In the genomic region with DNA sequence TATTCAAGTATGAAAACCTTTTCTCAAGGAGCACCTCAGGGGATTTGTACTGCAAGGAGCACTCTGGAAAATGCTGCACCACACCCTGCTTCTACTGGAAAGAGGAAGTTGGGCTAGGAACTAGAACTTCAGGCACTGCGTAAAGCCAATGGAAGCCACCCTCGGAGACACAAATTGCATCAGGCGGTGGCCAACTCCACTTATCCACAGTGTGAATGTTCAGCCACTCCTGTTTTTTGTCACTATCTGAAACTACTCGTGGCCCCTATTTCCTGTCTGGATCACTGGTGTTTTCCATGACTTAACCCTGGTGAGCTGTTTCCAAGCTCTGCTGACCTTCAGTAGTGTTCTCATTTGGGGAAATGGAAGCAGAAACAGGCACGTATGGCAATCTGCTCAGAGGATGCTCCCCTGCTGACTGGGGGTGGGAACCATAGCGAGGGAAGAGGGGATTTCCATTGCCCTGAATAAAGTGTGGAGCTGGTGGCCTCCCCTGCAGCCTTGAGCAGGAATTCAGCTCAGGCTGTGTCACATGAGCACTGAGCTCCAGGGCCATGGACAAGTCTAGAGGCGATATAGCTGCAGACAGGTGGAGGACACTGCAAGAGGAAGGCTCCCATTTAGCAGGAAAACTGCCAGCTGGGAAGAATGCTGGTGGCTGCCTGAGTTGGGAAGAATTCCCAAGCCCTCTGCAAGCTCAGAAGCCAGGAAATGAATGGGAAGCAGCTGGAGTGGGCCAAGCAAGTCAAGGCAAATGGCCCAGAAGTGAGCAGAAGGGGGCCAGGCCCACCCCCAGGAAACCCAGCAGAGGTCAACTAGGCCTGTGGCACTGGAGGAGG, we compare ENCODE assay signal across 12 cellular contexts. TPM values are rescaled to one million over a fixed set of nuclear protein-coding genes. Genes with fewer than 3 reads are reported as not detected.
DNase-seq lines count a peak whose midpoint lies in the region; ATAC-seq lines count a peak whose summit lies in the region.
"Had no signal": no experiment of that assay in that cellular context is flagged by ENCODE, and none has a peak within 500 bp of the region (broad histone marks: within the 10 kb centered on the region; RNA-seq: fewer than 3 reads in every experiment).

No MANE protein-coding gene starts in this region.

- H3K27ac ChIP-seq in mesodermal cell (ENCODE audit: low read depth, low read length, severe bottlenecking), result peak overlapping the region; percentile 16

- WGBS in mesodermal cell (ENCODE audit: insufficient coverage in 2 of 2), 2 experiments, result 65 to 69% methylated on average over 6 to 7 of the region's 7 CpGs

- peaks cover 17% of the 10 kb centered on the region for H3K4me1 ChIP-seq in mesodermal cell (ENCODE audit: control insufficient read depth, insufficient read depth, low read length, poor library complexity, severe bottlenecking)

- no peak overlapping the region for H3K4me3 ChIP-seq in mesodermal cell (ENCODE audit: extremely low read depth, insufficient read depth, low read length, poor library complexity, severe bottlenecking)
- H3K4me3 ChIP-seq: esophagus muscularis mucosa had no signal

- H3K36me3 ChIP-seq in mesodermal cell (ENCODE audit: control insufficient read depth, insufficient read depth, low read length), result no peaks in the 10 kb centered on the region
- H3K36me3 ChIP-seq: esophagus muscularis mucosa had no signal

- ATAC-seq in GM21717 (IDR thresholded peaks at IDR 0.05; ENCODE audit: unreplicated experiment), result no peak
- ATAC-seq in GM18502 (IDR thresholded peaks at IDR 0.05; ENCODE audit: poor library complexity, unreplicated experiment), result no peak

- in situ Hi-C loops in Caki2 (cut with HindIII; ENCODE audit: low pct_unique_long_range_greater_than_20kb, low sequenced_read_pairs), result no loop called here

- no peaks in the 10 kb centered on the region for H3K9me3 ChIP-seq in mesodermal cell (ENCODE audit: control insufficient read depth, low read length)
- H3K9me3 ChIP-seq: esophagus muscularis mucosa had no signal

- DNase-seq in Caki2 (ENCODE audit: low read depth) (peak; percentile 58), NCI-H446 (lab: John Stamatoyannopoulos, UW) (peak; percentile 19 to 79), dermis blood vessel endothelial cell (peak; percentile 66), OCI-M2 (lab: John Stamatoyannopoulos, UW; ENCODE audit: unreplicated experiment) (no peak), SK-N-DZ (ENCODE audit: low spot score) (no peak)
- DNase-seq: CD4-positive, CD25-positive, alpha-beta regulatory T cell; NCI-H1105 treated with DMSO at 0.1 percent for 48 hours; T-helper 2 cell had no signal

RNA-seq across cellular contexts. Expression of a gene that starts 50.5 kb away (rescaled TPM):
- total RNA-seq in Caki2 (2014; rRNA removed; shearing (Covaris generic); ENCODE audit: low replicate concordance), result 475 and 498 TPM in 2 replicates
- 198 and 301 TPM in 2 replicates for total RNA-seq in dermis blood vessel endothelial cell
- 218 TPM for polyA plus RNA-seq in mesodermal cell (2013, experiment 1 of 2)
- polyA plus RNA-seq in mesodermal cell (2013, experiment 2 of 2), result 244 TPM
- polyA plus RNA-seq in SK-N-DZ (2014; cell fraction: cytosol; rRNA removed), result 102 and 109 TPM in 2 replicates
- polyA plus RNA-seq in SK-N-DZ (2014; cell fraction: nucleus; rRNA removed), result 60.3 and 69.9 TPM in 2 replicates

Comparison
In these comparisons a context has a peak if more than half of its experiments do, and no peak if none do; other contexts are left out.
1. DNase-seq: peak in Caki2 (single experiment), NCI-H446 (2 of 2) and dermis blood vessel endothelial cell (single experiment); none in OCI-M2 (single experiment) and SK-N-DZ (single experiment).